ENCODE assay signal across 8 cellular contexts in the genomic region with DNA sequence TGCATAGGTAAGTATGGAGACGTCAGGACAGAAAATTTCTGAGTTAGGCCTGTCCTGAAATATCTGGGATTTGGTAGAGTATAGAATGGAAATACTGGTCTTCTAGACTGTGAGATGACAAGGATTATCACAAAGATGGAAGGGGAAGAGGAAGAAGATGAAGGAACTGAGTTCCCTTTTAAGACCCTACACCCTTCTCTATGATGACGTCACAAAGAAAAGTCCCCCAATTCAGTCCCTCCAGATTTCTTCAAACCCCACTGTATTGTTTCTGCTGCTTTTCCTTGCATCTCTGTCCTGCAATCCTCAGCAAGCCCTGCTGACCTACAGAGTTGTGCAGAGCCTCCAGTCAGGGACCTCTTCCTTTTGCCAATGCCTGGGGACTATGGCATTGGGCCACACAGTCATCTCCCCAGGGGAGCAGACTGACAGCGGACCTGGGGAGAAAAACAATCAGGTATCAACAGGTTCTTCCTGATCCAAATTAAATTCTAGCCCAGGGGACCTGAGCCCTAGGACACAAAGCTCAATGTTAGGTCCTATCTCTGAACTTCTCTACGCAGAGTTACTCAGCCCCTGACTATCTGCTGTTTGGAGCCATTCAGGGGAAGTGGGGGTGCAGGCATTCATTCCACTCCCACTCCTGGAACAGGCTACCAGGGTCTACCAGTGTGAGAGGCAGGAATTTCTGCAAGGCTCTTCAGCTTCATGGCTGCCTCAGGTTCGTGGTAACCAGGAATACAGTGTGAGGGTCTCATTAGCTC.
"Had no signal": no experiment of that assay in that cellular context is flagged by ENCODE, and none has a peak within 500 bp of the region (broad histone marks: within the 10 kb centered on the region; RNA-seq: fewer than 3 reads in every experiment).

No MANE protein-coding gene starts in this region.

- H3K27ac ChIP-seq: breast epithelium, dorsolateral prefrontal cortex, hepatocyte, left ventricle myocardium inferior, thyroid gland had no signal

- FAIRE-seq: kidney had no signal

- DNase-seq: aorta, kidney, occipital lobe had no signal
